ENCODE assay signal across 18 cellular contexts in genomic region chr14:92584221-92584620, GRCh38.
DNase-seq lines count a peak whose midpoint lies in the region; ATAC-seq, FAIRE-seq and TF ChIP-seq lines count a peak whose summit lies in the region.
"Had no signal": no experiment of that assay in that cellular context is flagged by ENCODE, and none has a peak within 500 bp of the region (broad histone marks: within the 10 kb centered on the region; RNA-seq: fewer than 3 reads in every experiment).

No MANE protein-coding gene starts in this region.

- peaks cover 0 to 26% (median 17%) of the 10 kb centered on the region in 11 experiments; a peak in 12 of 22 replicates for H3K36me3 ChIP-seq in BLaER1 treated with 17β-estradiol and CSF1 and Interleukin-3, amounts not matched to agents 10 nM and 100 nM
- H3K36me3 ChIP-seq in aorta (ENCODE audit: control insufficient read depth in 1 of 2, insufficient read depth in 2 of 2, low read length in 1 of 2), result peaks cover 0 to 1% of the 10 kb centered on the region in 2 donors

- no peak for TF ChIP-seq POLR2A in GM12892 (IDR thresholded peaks at IDR 0.05; ENCODE audit: low read depth, low read length)

- peaks cover 0 to 8% (median 0%) of the 10 kb centered on the region in 11 experiments; a peak in 1 of 22 replicates for H3K27me3 ChIP-seq in BLaER1 treated with 17β-estradiol and CSF1 and Interleukin-3, amounts not matched to agents 10 nM and 100 nM
- no peaks in the 10 kb centered on the region for H3K27me3 ChIP-seq in aorta (ENCODE audit: control insufficient read depth in 1 of 2, insufficient read depth in 2 of 2, low read length in 1 of 2)
- H3K27me3 ChIP-seq: body of pancreas, heart left ventricle, testis had no signal

- no peak for DNase-seq in GM12892 (ENCODE audit: insufficient read length)
- no peak for DNase-seq in activated naive CD8-positive, alpha-beta T cell treated with anti-CD3 and anti-CD28 coated beads, Interleukin-2, amount 10 ng/mL, durations not matched to agents 7 days and 5 days
- DNase-seq in natural killer cell treated with Interleukin-12 subunit alpha and Interleukin-12 subunit beta and Interleukin-15 and Interleukin-18, amount 100 ng/mL, for 72 hours (ENCODE audit: low spot score), result no peak
- DNase-seq in anterior cingulate cortex (lab: John Stamatoyannopoulos, UW), result no peak
- DNase-seq in KG1 (lab: John Stamatoyannopoulos, UW), result no peak
- no peak for DNase-seq in aorta
- DNase-seq: activated gamma-delta T cell treated with Interleukin-2 at 50 U/mL for 16 hours, body of pancreas, GOT3, heart left ventricle, NCI-H1436 treated with DMSO at 0.1 percent for 48 hours, NCI-H2171 treated with DMSO at 0.1 percent for 48 hours, NCI-H526 treated with DMSO at 0.1 percent for 48 hours, retina, testis had no signal

- POLR2A ChIA-PET in activated naive CD8-positive, alpha-beta T cell treated with anti-CD3 and anti-CD28 coated beads, Interleukin-2, amount 10 ng/mL, durations not matched to agents 7 days and 5 days (lab: Charles Lee), result interaction anchor here (0.8 to 4.4 kb wide), 3 partner anchors 15 to 68 kb away, joined by 6 to 43 read pairs (median 20); no protein-coding TSS in a partner anchor

- intact Hi-C loops in aorta (cut with DNase I), result loop anchor here in 1 of 2 donors (5.0 kb wide), 1 partner anchor 42 kb away; no protein-coding TSS in a partner anchor

- H3K27me3 Mint-ChIP-seq in activated naive CD8-positive, alpha-beta T cell treated with anti-CD3 and anti-CD28 coated beads, Interleukin-2, amount 10 ng/mL, durations not matched to agents 7 days and 5 days, result no peaks in the 10 kb centered on the region
- no peaks in the 10 kb centered on the region for H3K27me3 Mint-ChIP-seq in natural killer cell treated with Interleukin-12 subunit alpha and Interleukin-12 subunit beta and Interleukin-15 and Interleukin-18, amount 100 ng/mL, for 72 hours

- H3K9me3 Mint-ChIP-seq in activated naive CD8-positive, alpha-beta T cell treated with anti-CD3 and anti-CD28 coated beads, Interleukin-2, amount 10 ng/mL, durations not matched to agents 7 days and 5 days, result peaks cover 2% of the 10 kb centered on the region
- H3K9me3 Mint-ChIP-seq in natural killer cell treated with Interleukin-12 subunit alpha and Interleukin-12 subunit beta and Interleukin-15 and Interleukin-18, amount 100 ng/mL, for 72 hours, result peaks cover 3% of the 10 kb centered on the region

- H3K4me1 Mint-ChIP-seq in activated naive CD8-positive, alpha-beta T cell treated with anti-CD3 and anti-CD28 coated beads, Interleukin-2, amount 10 ng/mL, durations not matched to agents 7 days and 5 days, result peaks cover 72% of the 10 kb centered on the region
- peaks cover 87 to 88% of the 10 kb centered on the region in 2 donors for H3K4me1 Mint-ChIP-seq in natural killer cell treated with Interleukin-12 subunit alpha and Interleukin-12 subunit beta and Interleukin-15 and Interleukin-18, amount 100 ng/mL, for 72 hours (ENCODE audit: low read depth in 2 of 2)

- peak overlapping the region; percentile 60 for H3K27ac Mint-ChIP-seq in activated naive CD8-positive, alpha-beta T cell treated with anti-CD3 and anti-CD28 coated beads, Interleukin-2, amount 10 ng/mL, durations not matched to agents 7 days and 5 days
- H3K27ac Mint-ChIP-seq in natural killer cell treated with Interleukin-12 subunit alpha and Interleukin-12 subunit beta and Interleukin-15 and Interleukin-18, amount 100 ng/mL, for 72 hours, result peak overlapping the region; percentile 97 to 98

- H3K4me1 ChIP-seq in BLaER1 treated with 17β-estradiol and CSF1 and Interleukin-3, amounts not matched to agents 10 nM and 100 nM, result peaks cover 73 to 84% (median 80%) of the 10 kb centered on the region in 10 experiments
- peaks cover 0 to 3% of the 10 kb centered on the region in 2 donors for H3K4me1 ChIP-seq in aorta (ENCODE audit: control insufficient read depth in 1 of 2, insufficient read depth in 2 of 2, low read length in 2 of 2)
- H3K4me1 ChIP-seq: body of pancreas had no signal

- FAIRE-seq in GM12892 (lab: Jason Lieb, UNC), result peak; percentile 57
- FAIRE-seq: colon had no signal

- peaks cover 57% of the 10 kb centered on the region for H3K36me3 Mint-ChIP-seq in activated naive CD8-positive, alpha-beta T cell treated with anti-CD3 and anti-CD28 coated beads, Interleukin-2, amount 10 ng/mL, durations not matched to agents 7 days and 5 days
- peaks cover 51% of the 10 kb centered on the region for H3K36me3 Mint-ChIP-seq in natural killer cell treated with Interleukin-12 subunit alpha and Interleukin-12 subunit beta and Interleukin-15 and Interleukin-18, amount 100 ng/mL, for 72 hours

- WGBS in aorta, 2 donors, result 95 to 96% methylated on average over 3 of the region's 3 CpGs

- peak overlapping the region in 9 of 11 experiments; percentile 26 to 69 (median 57); a peak in 10 of 22 replicates for H3K9ac ChIP-seq in BLaER1 treated with 17β-estradiol and CSF1 and Interleukin-3, amounts not matched to agents 10 nM and 100 nM

- no peak for ATAC-seq in activated naive CD8-positive, alpha-beta T cell treated with anti-CD3 and anti-CD28 coated beads, Interleukin-2, amount 10 ng/mL, durations not matched to agents 7 days and 5 days (ENCODE audit: low read depth)
- no peak for ATAC-seq in natural killer cell treated with Interleukin-12 subunit alpha and Interleukin-12 subunit beta and Interleukin-15 and Interleukin-18, amount 100 ng/mL, for 72 hours
- no peak for ATAC-seq in aorta (ENCODE audit: low FRiP score)
- ATAC-seq: body of pancreas, heart left ventricle, left ventricle myocardium superior had no signal

- H3K27ac ChIP-seq in BLaER1 treated with 17β-estradiol and CSF1 and Interleukin-3, amounts not matched to agents 10 nM and 100 nM, result peak overlapping the region in 10 of 11 experiments; percentile 55 to 83 (median 79); a peak in 20 of 22 replicates
- peak overlapping the region in 1 of 2 donors; percentile 41 for H3K27ac ChIP-seq in aorta (ENCODE audit: low read depth in 1 of 2, low read length in 2 of 2)
- H3K27ac ChIP-seq: body of pancreas, testis had no signal

- H3K9me3 ChIP-seq in BLaER1 treated with 17β-estradiol and CSF1 and Interleukin-3, amounts not matched to agents 10 nM and 100 nM (replicated peaks in 1 of 11), result peaks cover 0 to 16% (median 5%) of the 10 kb centered on the region in 11 experiments; a peak in 12 of 22 replicates
- H3K9me3 ChIP-seq in aorta (ENCODE audit: control insufficient read depth, low read length), result no peaks in the 10 kb centered on the region
- H3K9me3 ChIP-seq: body of pancreas, heart left ventricle, testis had no signal

- H3K4me3 ChIP-seq in BLaER1 treated with 17β-estradiol and CSF1 and Interleukin-3, amounts not matched to agents 10 nM and 100 nM, result peak overlapping the region in 1 of 10 experiments; percentile 24; a peak in 1 of 20 replicates
- no peak overlapping the region for H3K4me3 ChIP-seq in aorta (ENCODE audit: low read length in 2 of 2)
- H3K4me3 ChIP-seq: body of pancreas, heart left ventricle, testis had no signal

- peak overlapping the region; percentile 18 for H3K4me3 Mint-ChIP-seq in activated naive CD8-positive, alpha-beta T cell treated with anti-CD3 and anti-CD28 coated beads, Interleukin-2, amount 10 ng/mL, durations not matched to agents 7 days and 5 days
- H3K4me3 Mint-ChIP-seq in natural killer cell treated with Interleukin-12 subunit alpha and Interleukin-12 subunit beta and Interleukin-15 and Interleukin-18, amount 100 ng/mL, for 72 hours, result peak overlapping the region; percentile 94

- H4K20me1 ChIP-seq in BLaER1 treated with 17β-estradiol and CSF1 and Interleukin-3, amounts not matched to agents 10 nM and 100 nM, result peaks cover 0 to 10% (median 0%) of the 10 kb centered on the region in 11 experiments; a peak in 3 of 22 replicates

- peak overlapping the region; percentile 77 to 98 (median 89) for H3K4me2 ChIP-seq in BLaER1 treated with 17β-estradiol and CSF1 and Interleukin-3, amounts not matched to agents 10 nM and 100 nM
